ENCODE assay signal across 8 cellular contexts in genomic region chr1:148334339-148335130, GRCh38.
A peak's percentile ranks its signal among the peaks of the same experiment; 100 is the strongest.
DNase-seq lines count a peak whose midpoint lies in the region; ATAC-seq and TF ChIP-seq lines count a peak whose summit lies in the region.

No MANE protein-coding gene starts in this region.

- peaks cover 31% of the 10 kb centered on the region for H3K4me1 Mint-ChIP-seq in activated naive CD4-positive, alpha-beta T cell treated with anti-CD3 and anti-CD28 coated beads for 36 hours (ENCODE audit: low read depth)

- H3K9me2 ChIP-seq in GM23248 (ENCODE audit: insufficient read depth) = no peaks in the 10 kb centered on the region

- peaks cover 11% of the 10 kb centered on the region for H3K27me3 Mint-ChIP-seq in activated naive CD4-positive, alpha-beta T cell treated with anti-CD3 and anti-CD28 coated beads for 36 hours (ENCODE audit: low read depth)

- peak overlapping the region; percentile 100 for H3K27ac Mint-ChIP-seq in activated naive CD4-positive, alpha-beta T cell treated with anti-CD3 and anti-CD28 coated beads for 36 hours

- peak overlapping the region; percentile 94 for H3K4me3 Mint-ChIP-seq in activated naive CD4-positive, alpha-beta T cell treated with anti-CD3 and anti-CD28 coated beads for 36 hours

- H3K4me2 ChIP-seq in DND-41 (ENCODE audit: insufficient read depth, low read length) (peak overlapping the region; percentile 58), GM23248 (ENCODE audit: unreplicated experiment) (peak overlapping the region; percentile 89), osteoblast (ENCODE audit: insufficient read depth, low read length) (peak overlapping the region; percentile 93)

- H3K27ac ChIP-seq in DND-41 (ENCODE audit: low read length) (no peak overlapping the region), GM23248 (peak overlapping the region; percentile 56), SJCRH30 (peak overlapping the region; percentile 94), osteoblast (ENCODE audit: low read depth, low read length) (peak overlapping the region; percentile 94), thoracic aorta (no peak overlapping the region)

- H3F3A ChIP-seq in GM23248 (ENCODE audit: insufficient read depth) = peaks cover 27% of the 10 kb centered on the region

- no peak overlapping the region for H3K9ac ChIP-seq in DND-41 (ENCODE audit: low read depth, low read length)
- H3K9ac ChIP-seq in GM23248 = peak overlapping the region; percentile 82

- H3K4me1 ChIP-seq in DND-41 (ENCODE audit: insufficient read depth, low read length) (peaks cover 8% of the 10 kb centered on the region), GM23248 (ENCODE audit: insufficient read depth) (0 out of 2 replicates have a peak, but pooled peaks cover 9% of the 10 kb centered on the region), SJCRH30 (no peaks in the 10 kb centered on the region), osteoblast (ENCODE audit: insufficient read depth, low read length) (peaks cover 10% of the 10 kb centered on the region), thoracic aorta (ENCODE audit: control insufficient read depth in 1 of 2, low read depth in 2 of 2) (peaks cover 0 to 13% of the 10 kb centered on the region in 2 donors)

- H3K36me3 ChIP-seq in DND-41 (ENCODE audit: insufficient read depth, low read length) (no peaks in the 10 kb centered on the region), GM23248 (ENCODE audit: low read depth) (no peaks in the 10 kb centered on the region), SJCRH30 (no peaks in the 10 kb centered on the region), osteoblast (ENCODE audit: insufficient read depth, low read length) (no peaks in the 10 kb centered on the region), thoracic aorta (no peaks in the 10 kb centered on the region)

- H4K20me1 ChIP-seq in DND-41 (ENCODE audit: insufficient read depth, low read length) (no peaks in the 10 kb centered on the region), GM23248 (ENCODE audit: insufficient read depth) (no peaks in the 10 kb centered on the region), osteoblast (ENCODE audit: insufficient read depth, low read length) (no peaks in the 10 kb centered on the region)

- H3K4me3 ChIP-seq in DND-41 (ENCODE audit: low read depth in 1 of 2, low read length in 2 of 2) (peak overlapping the region in 1 of 2 experiments; percentile 51; a peak in 2 of 4 replicates), GM23248 (peak overlapping the region; percentile 77), SJCRH30 (peak overlapping the region; percentile 62), osteoblast (ENCODE audit: insufficient read depth, low read length) (peak overlapping the region; percentile 79), thoracic aorta (peak overlapping the region; percentile 74)

- intact Hi-C loops in activated naive CD4-positive, alpha-beta T cell treated with anti-CD3 and anti-CD28 coated beads for 36 hours (cut with micrococcal nuclease) = loop anchor here (1.0 to 10.0 kb wide), 10 partner anchors 9 to 300 kb away; no protein-coding TSS in a partner anchor

- H3K27me3 ChIP-seq in DND-41 (ENCODE audit: insufficient read depth, low read length, poor library complexity) = peaks cover 30% of the 10 kb centered on the region
- H3K27me3 ChIP-seq in GM23248 (replicated peaks; ENCODE audit: insufficient read depth) = peaks cover 4% of the 10 kb centered on the region; the same call in 1 of the 2 replicates
- H3K27me3 ChIP-seq in SJCRH30 = no peaks in the 10 kb centered on the region
- peaks cover 26% of the 10 kb centered on the region for H3K27me3 ChIP-seq in osteoblast (ENCODE audit: insufficient read depth, low read length)
- no peaks in the 10 kb centered on the region for H3K27me3 ChIP-seq in thoracic aorta (replicated peaks; ENCODE audit: insufficient read depth)

- ATAC-seq in DND-41 (ENCODE audit: insufficient read depth, low read depth) = peak; percentile 74
- ATAC-seq in thoracic aorta (ENCODE audit: insufficient number of reproducible peaks, low FRiP score, low read depth) = peak; percentile 31

- in situ Hi-C loops in GM23248 (cut with MboI) = no loop called here

- peak; percentile 21 for DNase-seq in DND-41
- peak; percentile 79 for DNase-seq in GM23248
- DNase-seq in LHCN-M2 (ENCODE audit: low read depth) = peak; percentile 94
- DNase-seq in SJCRH30 = peak; percentile 85 to 87
- peak; percentile 92 for DNase-seq in activated naive CD4-positive, alpha-beta T cell treated with anti-CD3 and anti-CD28 coated beads for 36 hours
- peak; percentile 90 for DNase-seq in glomerular visceral epithelial cell (ENCODE audit: extremely low spot score)
- DNase-seq in osteoblast (ENCODE audit: insufficient read length, low spot score, missing footprints) = peak; percentile 81
- DNase-seq in thoracic aorta (ENCODE audit: low spot score) = peak; percentile 40

- TF ChIP-seq CTCF in DND-41 (IDR thresholded peaks at IDR 0.05; ENCODE audit: borderline replicate concordance, extremely low read depth, low read length, poor library complexity, severe bottlenecking) (no peak), osteoblast (IDR thresholded peaks at IDR 0.05; ENCODE audit: extremely low read depth, low read depth, low read length) (no peak), thoracic aorta (IDR thresholded peaks at IDR 0.05) (no peak)

- no peaks in the 10 kb centered on the region for H3K9me3 Mint-ChIP-seq in activated naive CD4-positive, alpha-beta T cell treated with anti-CD3 and anti-CD28 coated beads for 36 hours

- H2AFZ ChIP-seq in DND-41 (ENCODE audit: low read depth, low read length) = peak overlapping the region; percentile 62
- H2AFZ ChIP-seq in GM23248 = peak overlapping the region; percentile 94
- H2AFZ ChIP-seq in osteoblast (ENCODE audit: low read length) = peak overlapping the region; percentile 98

- 1% methylated on average over 32 to 33 of the region's 33 CpGs for WGBS in GM23248 (ENCODE audit: low coverage in 1 of 2, low lambda C conversion rate in 2 of 2, missing lambda C conversion rate in 2 of 2), 2 experiments

- CTCF ChIA-PET in activated naive CD4-positive, alpha-beta T cell treated with anti-CD3 and anti-CD28 coated beads for 36 hours (lab: Charles Lee) = interaction anchor here (0.9 to 1.4 kb wide), 3 partner anchors 11 to 71 kb away, joined by 3 to 6 read pairs (median 4); no protein-coding TSS in a partner anchor

- peaks cover 3% of the 10 kb centered on the region for H3K36me3 Mint-ChIP-seq in activated naive CD4-positive, alpha-beta T cell treated with anti-CD3 and anti-CD28 coated beads for 36 hours (ENCODE audit: low read depth)

- no peaks in the 10 kb centered on the region for H3K9me3 ChIP-seq in DND-41 (ENCODE audit: insufficient read depth, low read length, severe bottlenecking)
- H3K9me3 ChIP-seq in GM23248 (ENCODE audit: low read depth) = no peaks in the 10 kb centered on the region
- 0 out of 2 replicates have a peak, but pooled peaks cover 2% of the 10 kb centered on the region for H3K9me3 ChIP-seq in SJCRH30 (replicated peaks)
- H3K9me3 ChIP-seq in osteoblast (ENCODE audit: low read depth, low read length) = no peaks in the 10 kb centered on the region
- H3K9me3 ChIP-seq in thoracic aorta = no peaks in the 10 kb centered on the region

- H3K79me2 ChIP-seq in DND-41 (ENCODE audit: insufficient read depth, low read length) (no peaks in the 10 kb centered on the region), GM23248 (ENCODE audit: insufficient read depth) (no peaks in the 10 kb centered on the region), osteoblast (ENCODE audit: insufficient read depth, low read length) (no peaks in the 10 kb centered on the region)

Comparison
In these comparisons a context has a peak if more than half of its experiments do, and no peak if none do; other contexts are left out.
1. DNase-seq: peak in every context shown above with its lines; median percentile 94 in LHCN-M2; 92 in activated naive CD4-positive, alpha-beta T cell treated with anti-CD3 and anti-CD28 coated beads for 36 hours; 90 in glomerular visceral epithelial cell; 86 in SJCRH30; 81 in osteoblast; 79 in GM23248; 40 in thoracic aorta; 21 in DND-41.
2. H3K27ac ChIP-seq: peak in GM23248 (single experiment), SJCRH30 (single experiment) and osteoblast (single experiment); none in DND-41 (single experiment) and thoracic aorta (0 of 2).
3. Peak in every context shown above with its lines, with median percentiles within 50 percentile points of each other: H2AFZ ChIP-seq and H3K4me2 ChIP-seq.